ENCODE assay signal across 8 cellular contexts in genomic region chr15:101006931-101007687, GRCh38.
A peak's percentile ranks its signal among the peaks of the same experiment; 100 is the strongest.
DNase-seq lines count a peak whose midpoint lies in the region; FAIRE-seq and TF ChIP-seq lines count a peak whose summit lies in the region.

No MANE protein-coding gene starts in this region.

- no peak overlapping the region; the same call in 1 of the 2 replicates for H3K27ac ChIP-seq in 22Rv1

- peak; percentile 77 for FAIRE-seq in GM12891 (lab: Jason Lieb, UNC)

- peaks cover 27% of the 10 kb centered on the region for H3K4me1 Mint-ChIP-seq in endothelial cell (ENCODE audit: unreplicated experiment)

- H3K9me3 Mint-ChIP-seq in endothelial cell (ENCODE audit: unreplicated experiment): peaks cover 5% of the 10 kb centered on the region

- H3K4me3 ChIP-seq in NT2/D1 (ENCODE audit: insufficient read length, low read depth): no peak overlapping the region

- peak; percentile 91 for TF ChIP-seq CTCF in 22Rv1 (IDR thresholded peaks at IDR 0.05)
- TF ChIP-seq CTCF in endothelial cell (IDR thresholded peaks at IDR 0.05; ENCODE audit: unreplicated experiment): peak; percentile 80

- DNase-seq in GM12891 (ENCODE audit: insufficient read length, low spot score): peak; percentile 49
- DNase-seq in HS-5 (ENCODE audit: low read depth): peak; percentile 48
- peak; percentile 73 for DNase-seq in NT2/D1 (ENCODE audit: low read depth, low spot score)
- peak; percentile 14 for DNase-seq in activated CD8-positive, alpha-beta memory T cell treated with anti-CD3 and anti-CD28 coated beads, Interleukin-2, amount 50 U/mL, for 24 hours (ENCODE audit: extremely low read depth)
- DNase-seq in endothelial cell (ENCODE audit: low spot score): peak; percentile 80
- DNase-seq in middle frontal gyrus (ENCODE audit: extremely low spot score, low spot score): peak; percentile 71
- peak; percentile 48 to 54 for DNase-seq in stimulated activated CD8-positive, alpha-beta memory T cell treated with anti-CD3 and anti-CD28 coated beads, Interleukin-2, amount 100 ng/mL, for 48 hours (ENCODE audit: low read depth in 2 of 2)

- peaks cover 11% of the 10 kb centered on the region for H3K27me3 Mint-ChIP-seq in endothelial cell (ENCODE audit: unreplicated experiment)

- no peaks in the 10 kb centered on the region for H3K36me3 ChIP-seq in NT2/D1 (ENCODE audit: insufficient read depth, insufficient read length, low read length)

- H3K9ac ChIP-seq in NT2/D1 (ENCODE audit: insufficient read length, low read depth): peak overlapping the region; percentile 2

- TF ChIP-seq POLR2A in GM12891 (IDR thresholded peaks at IDR 0.05; ENCODE audit: low read depth, low read length): no peak

- H3K27me3 ChIP-seq in NT2/D1 (ENCODE audit: insufficient read depth, insufficient read length): peaks cover 9% of the 10 kb centered on the region

- peaks cover 6% of the 10 kb centered on the region for H3K4me1 ChIP-seq in NT2/D1 (ENCODE audit: insufficient read depth, insufficient read length)

- H3K27ac Mint-ChIP-seq in endothelial cell (ENCODE audit: unreplicated experiment): no peak overlapping the region

- peak overlapping the region; percentile 42 for H3K4me3 Mint-ChIP-seq in endothelial cell (ENCODE audit: unreplicated experiment)

- H3K9me3 ChIP-seq in NT2/D1 (ENCODE audit: insufficient read depth, low read length): peaks cover 19% of the 10 kb centered on the region; the same call in 1 of the 2 replicates

- H3K36me3 Mint-ChIP-seq in endothelial cell (ENCODE audit: low read depth, unreplicated experiment): no peaks in the 10 kb centered on the region

TF ChIP-seq in GM12891, 5 proteins besides CTCF, POLR2A, EP300 and RAD21:
- no peak for TF ChIP-seq SPI1 (IDR thresholded peaks at IDR 0.05; ENCODE audit: low read depth, low read length)
- no peak for TF ChIP-seq POLR2AphosphoS5 (IDR thresholded peaks at IDR 0.05; ENCODE audit: low read depth, low read length)
- TF ChIP-seq PAX5 (IDR thresholded peaks at IDR 0.05; ENCODE audit: insufficient read depth, low read length, severe bottlenecking): no peak
- TF ChIP-seq TAF1 (IDR thresholded peaks at IDR 0.05; ENCODE audit: low read depth, low read length): no peak
- no peak for TF ChIP-seq POU2F2 (IDR thresholded peaks at IDR 0.05; ENCODE audit: low read depth, low read length)

Comparison
In these comparisons a context has a peak if more than half of its experiments do, and no peak if none do; other contexts are left out.
1. DNase-seq: peak in every context shown above with its lines; median percentile 80 in endothelial cell; 73 in NT2/D1; 71 in middle frontal gyrus; 51 in stimulated activated CD8-positive, alpha-beta memory T cell treated with anti-CD3 and anti-CD28 coated beads, Interleukin-2, amount 100 ng/mL, for 48 hours; 49 in GM12891; 48 in HS-5; 14 in activated CD8-positive, alpha-beta memory T cell treated with anti-CD3 and anti-CD28 coated beads, Interleukin-2, amount 50 U/mL, for 24 hours.